ENCODE assay signal across 9 cellular contexts in genomic region chr10:131979336-131979735, GRCh38. TPM values are rescaled to one million over a fixed set of nuclear protein-coding genes. Genes with fewer than 3 reads are reported as not detected.
DNase-seq lines count a peak whose midpoint lies in the region; ATAC-seq, FAIRE-seq and TF ChIP-seq lines count a peak whose summit lies in the region.
"Had no signal": no experiment of that assay in that cellular context is flagged by ENCODE, and none has a peak within 500 bp of the region (broad histone marks: within the 10 kb centered on the region; RNA-seq: fewer than 3 reads in every experiment).

No MANE protein-coding gene starts in this region.

- H3K27me3 ChIP-seq in OCI-LY1 (ENCODE audit: insufficient read depth, low read length) (no peaks in the 10 kb centered on the region), H1 (replicated peaks in 1 of 4; ENCODE audit: control insufficient read depth in 3 of 4, extremely low read depth in 1 of 4, insufficient read depth in 3 of 4, low read length in 3 of 4) (peaks cover 8 to 26% (median 23%) of the 10 kb centered on the region in 4 experiments), osteoblast (ENCODE audit: insufficient read depth, low read length) (no peaks in the 10 kb centered on the region)

- H2AK5ac ChIP-seq in H1 (ENCODE audit: low read depth, low read length): 0 out of 2 replicates have a peak overlapping the region, but pooled peaks have one; percentile 27

- ATAC-seq in GM21576 (IDR thresholded peaks at IDR 0.05; ENCODE audit: unreplicated experiment) (no peak), HG02973 (IDR thresholded peaks at IDR 0.05; ENCODE audit: unreplicated experiment) (no peak)

- no peak overlapping the region for H2BK5ac ChIP-seq in H1 (ENCODE audit: low read depth, low read length)

- no peak for TF ChIP-seq RAD21 in H1 (IDR thresholded peaks at IDR 0.05 in 1 of 2, conservative IDR thresholded peaks at IDR 0.05 in 1 of 2; ENCODE audit: low read depth in 2 of 2, low read length in 2 of 2)

- H4K5ac ChIP-seq in H1 (ENCODE audit: insufficient read length, low read depth, low read length): no peak overlapping the region

- H3K36me3 ChIP-seq in OCI-LY1 (ENCODE audit: insufficient read depth, low read length) (peaks cover 8% of the 10 kb centered on the region; the same call in 1 of the 2 replicates), H1 (ENCODE audit: control insufficient read depth in 2 of 4, insufficient read depth in 4 of 4, low read length in 3 of 4) (peaks cover 0 to 3% (median 0%) of the 10 kb centered on the region in 4 experiments; a peak in 1 of 8 replicates), osteoblast (ENCODE audit: insufficient read depth, low read length) (no peaks in the 10 kb centered on the region)

- H3K4me1 ChIP-seq in OCI-LY1 (ENCODE audit: insufficient read depth, low read length, severe bottlenecking) (peaks cover 66% of the 10 kb centered on the region), H1 (replicated peaks in 1 of 4; ENCODE audit: control insufficient read depth in 3 of 4, insufficient read depth in 4 of 4, low read length in 3 of 4) (peaks cover 12 to 16% (median 13%) of the 10 kb centered on the region in 4 experiments), osteoblast (ENCODE audit: insufficient read depth, low read length) (peaks cover 24% of the 10 kb centered on the region)

- no peak overlapping the region for H2BK120ac ChIP-seq in H1 (replicated peaks; ENCODE audit: low read depth, low read length)

- 77% methylated on average over 7 of the region's 7 CpGs; no CpG with 5 or more reads in 1 of the 2 experiments for WGBS in H1 (ENCODE audit: extremely low coverage in 1 of 2, insufficient coverage in 1 of 2, insufficient read length in 1 of 2, insufficient replicate concordance in 2 of 2, low coverage in 1 of 2, low lambda C conversion rate in 2 of 2, missing lambda C conversion rate in 1 of 2), 2 experiments

- no peak overlapping the region for H4K91ac ChIP-seq in H1 (replicated peaks; ENCODE audit: insufficient read length, low read length)

- H2BK12ac ChIP-seq in H1 (ENCODE audit: low read depth, low read length): peak overlapping the region; percentile 42; the same call in 1 of the 2 replicates

- TF ChIP-seq POLR2A in H1 (IDR thresholded peaks at IDR 0.05; ENCODE audit: control extremely low read depth in 1 of 2, low read depth in 2 of 2, low read length in 2 of 2) (no peak), GM12891 (IDR thresholded peaks at IDR 0.05; ENCODE audit: low read depth, low read length) (no peak)

- TF ChIP-seq CTCF in C4-2B (conservative IDR thresholded peaks at IDR 0.05) (no peak), OCI-LY1 (IDR thresholded peaks at IDR 0.05; ENCODE audit: low read length) (no peak), H1 (IDR thresholded peaks at IDR 0.05; ENCODE audit: control extremely low read depth in 1 of 3, insufficient read depth in 1 of 3, low read depth in 1 of 3, low read length in 3 of 3) (no peak), osteoblast (IDR thresholded peaks at IDR 0.05; ENCODE audit: extremely low read depth, low read depth, low read length) (no peak)

- H3K14ac ChIP-seq in H1 (ENCODE audit: insufficient read length): no peak overlapping the region

- POLR2A ChIA-PET in H1 (lab: Charles Lee; ENCODE audit: partially characterized antibody): interaction anchor here (0.8 to 1.1 kb wide), 3 partner anchors 35 to 72 kb away, joined by 3 read pairs; no protein-coding TSS in a partner anchor

- no peak overlapping the region for H4K8ac ChIP-seq in H1 (ENCODE audit: extremely low read depth, insufficient read depth, low read length)

- CTCF ChIA-PET in H1 (lab: Charles Lee; ENCODE audit: partially characterized antibody): interaction anchor here (2.0 kb wide), 1 partner anchor 44 kb away, joined by 8 read pairs; no protein-coding TSS in a partner anchor

- no peak overlapping the region for H3K56ac ChIP-seq in H1 (replicated peaks; ENCODE audit: insufficient read length, low read depth, low read length)

- H3K79me2 ChIP-seq in OCI-LY1 (ENCODE audit: insufficient read depth, low read length): peaks cover 56% of the 10 kb centered on the region; the same call in 1 of the 2 replicates
- H3K79me2 ChIP-seq in H1 (ENCODE audit: control insufficient read depth in 1 of 2, insufficient read depth in 2 of 2, low read length in 2 of 2): peaks cover 16 to 55% of the 10 kb centered on the region in 2 experiments; a peak in 3 of 4 replicates
- peaks cover 69% of the 10 kb centered on the region for H3K79me2 ChIP-seq in osteoblast (ENCODE audit: insufficient read depth, low read length)

- H3K4me3 ChIP-seq in OCI-LY1 (ENCODE audit: low read depth, low read length, poor library complexity, severe bottlenecking): peak overlapping the region; percentile 71
- peak overlapping the region in 2 of 4 experiments; percentile 4 to 52; a peak in 3 of 8 replicates for H3K4me3 ChIP-seq in H1 (ENCODE audit: extremely low read depth in 1 of 4, insufficient read depth in 2 of 4, low read depth in 3 of 4, low read length in 4 of 4)
- H3K4me3 ChIP-seq in osteoblast (ENCODE audit: insufficient read depth, low read length): peak overlapping the region; percentile 71

- DNase-seq in H1 (ENCODE audit: low read depth in 1 of 2, low spot score in 2 of 2) (no peak), osteoblast (ENCODE audit: insufficient read length, low spot score, missing footprints) (peak; percentile 53), SHP77 (lab: John Stamatoyannopoulos, UW) (no peak), GM12891 (ENCODE audit: insufficient read length, low spot score) (no peak)
- DNase-seq: NCI-H146 had no signal

- H3K23me2 ChIP-seq in H1 (ENCODE audit: low read depth, low read length): peaks cover 12% of the 10 kb centered on the region

- H3K27ac ChIP-seq in C4-2B: peak overlapping the region; percentile 53
- H3K27ac ChIP-seq in OCI-LY1 (ENCODE audit: low read depth, low read length, poor library complexity, severe bottlenecking): peak overlapping the region; percentile 35
- H3K27ac ChIP-seq in H1 (ENCODE audit: low read depth, low read length): no peak overlapping the region
- H3K27ac ChIP-seq in osteoblast (ENCODE audit: low read depth, low read length): peak overlapping the region; percentile 47

- H2AFZ ChIP-seq in OCI-LY1 (ENCODE audit: low read length): no peak overlapping the region
- no peak overlapping the region for H2AFZ ChIP-seq in H1 (ENCODE audit: low read length)
- H2AFZ ChIP-seq in osteoblast (ENCODE audit: low read length): peak overlapping the region; percentile 43

- H3K9me2 ChIP-seq in OCI-LY1 (ENCODE audit: low read depth, low read length): no peaks in the 10 kb centered on the region

- H2BK20ac ChIP-seq in H1 (ENCODE audit: low read length): 0 out of 2 replicates have a peak overlapping the region, but pooled peaks have one; percentile 21

- no peak overlapping the region for H3K23ac ChIP-seq in H1 (ENCODE audit: insufficient read length)

- peaks cover 20% of the 10 kb centered on the region for H3K79me1 ChIP-seq in H1 (ENCODE audit: low read depth, low read length)

- H3K9me3 ChIP-seq in OCI-LY1 (ENCODE audit: low read length) (no peaks in the 10 kb centered on the region), H1 (ENCODE audit: insufficient read depth in 2 of 2, low read depth in 1 of 2, low read length in 1 of 2) (peaks cover 0 to 2% of the 10 kb centered on the region in 2 experiments; a peak in 1 of 4 replicates), osteoblast (ENCODE audit: low read depth, low read length) (no peaks in the 10 kb centered on the region)

- H3K4ac ChIP-seq in H1 (replicated peaks; ENCODE audit: insufficient read length, low read depth, low read length): peak overlapping the region; percentile 33

- H4K20me1 ChIP-seq in OCI-LY1 (ENCODE audit: insufficient read depth, low read length) (no peaks in the 10 kb centered on the region), H1 (replicated peaks in 1 of 2; ENCODE audit: control insufficient read depth in 1 of 2, insufficient read depth in 2 of 2, low read length in 2 of 2) (peaks cover 18 to 22% of the 10 kb centered on the region in 2 experiments), osteoblast (ENCODE audit: insufficient read depth, low read length) (peaks cover 35% of the 10 kb centered on the region)

- no peak overlapping the region for H3K18ac ChIP-seq in H1 (ENCODE audit: extremely low read depth, low read length)

- H3K9ac ChIP-seq in OCI-LY1 (ENCODE audit: low read length): peak overlapping the region; percentile 21; the same call in 1 of the 2 replicates
- H3K9ac ChIP-seq in H1 (replicated peaks in 1 of 4; ENCODE audit: extremely low read depth in 1 of 4, low read depth in 3 of 4, low read length in 3 of 4): no peak overlapping the region

- FAIRE-seq in H1 (lab: Jason Lieb, UNC) (no peak), GM12891 (lab: Jason Lieb, UNC) (no peak)

- no peak overlapping the region for H2BK15ac ChIP-seq in H1 (ENCODE audit: low read length)

- H3K4me2 ChIP-seq in OCI-LY1 (ENCODE audit: low read length) (peak overlapping the region; percentile 84), H1 (ENCODE audit: insufficient read depth in 1 of 2, low read depth in 2 of 2, low read length in 2 of 2) (peak overlapping the region; percentile 51 to 82; a peak in 3 of 4 replicates), osteoblast (ENCODE audit: insufficient read depth, low read length) (peak overlapping the region; percentile 90)

- TF ChIP-seq EP300 in H1 (IDR thresholded peaks at IDR 0.05; ENCODE audit: borderline replicate concordance in 1 of 2, low read depth in 2 of 2, low read length in 2 of 2): no peak

- H3F3A ChIP-seq in OCI-LY1 (ENCODE audit: insufficient read depth, low read length): no peaks in the 10 kb centered on the region

TF ChIP-seq in H1, 55 proteins besides CTCF, POLR2A, EP300 and RAD21 (continues in another document):
- TF ChIP-seq TBP (IDR thresholded peaks at IDR 0.05; ENCODE audit: low read depth, low read length): no peak
- TF ChIP-seq RNF2 (IDR thresholded peaks at IDR 0.05; ENCODE audit: borderline replicate concordance, low read depth, low read length, missing control alignments, poor library complexity, severe bottlenecking): no peak

TF ChIP-seq in GM12891, 5 proteins besides CTCF, POLR2A, EP300 and RAD21:
- TF ChIP-seq PAX5 (IDR thresholded peaks at IDR 0.05; ENCODE audit: insufficient read depth, low read length, severe bottlenecking): no peak
- no peak for TF ChIP-seq POLR2AphosphoS5 (IDR thresholded peaks at IDR 0.05; ENCODE audit: low read depth, low read length)
- no peak for TF ChIP-seq POU2F2 (IDR thresholded peaks at IDR 0.05; ENCODE audit: low read depth, low read length)

RNA-seq across cellular contexts. Expression of gene BNIP3, which starts 2.4 kb away (rescaled TPM):
- 25.8 and 26.4 TPM in 2 replicates for total RNA-seq in H1 (2021; fragmentation: NEBNext Ultra II Directional; extraction: Animal tissue kit (Norgen Biotek cat#: 25700))
- 58.9 and 75.1 TPM in 2 replicates for polyA plus RNA-seq in H1 (2011; rRNA removed)
- polyA plus RNA-seq in H1 (2011; cell fraction: cytosol; rRNA removed): 79.1 TPM
- 28.9 TPM for polyA plus RNA-seq in H1 (2011; cell fraction: nucleus; rRNA removed)
- polyA plus RNA-seq in H1 (2012, experiment 1 of 2): 33.0 to 61.3 TPM (median 43.3 TPM) in 4 replicates
- 15.1 TPM for polyA plus RNA-seq in H1 (2012, experiment 2 of 2)
- 24.6 TPM for polyA plus RNA-seq in H1 (2013, experiment 1 of 2)
- 28.6 TPM for polyA plus RNA-seq in H1 (2013, experiment 2 of 2)
- 13.6 and 20.7 TPM in 2 replicates for polyA minus RNA-seq in H1 (2011; rRNA and poly(A)+ RNA removed)
- 33.6 TPM for polyA minus RNA-seq in H1 (2011; cell fraction: cytosol; rRNA and poly(A)+ RNA removed)
- 17.5 TPM for polyA minus RNA-seq in H1 (2011; cell fraction: nucleus; rRNA and poly(A)+ RNA removed)
- total RNA-seq in osteoblast: 53.0 and 112 TPM in 2 replicates
- 84.9 TPM for polyA plus RNA-seq in GM12891 (2012; ENCODE audit: low read depth, missing spikeins)
